18 cellular contexts compared by ENCODE assay signal in the genomic region with DNA sequence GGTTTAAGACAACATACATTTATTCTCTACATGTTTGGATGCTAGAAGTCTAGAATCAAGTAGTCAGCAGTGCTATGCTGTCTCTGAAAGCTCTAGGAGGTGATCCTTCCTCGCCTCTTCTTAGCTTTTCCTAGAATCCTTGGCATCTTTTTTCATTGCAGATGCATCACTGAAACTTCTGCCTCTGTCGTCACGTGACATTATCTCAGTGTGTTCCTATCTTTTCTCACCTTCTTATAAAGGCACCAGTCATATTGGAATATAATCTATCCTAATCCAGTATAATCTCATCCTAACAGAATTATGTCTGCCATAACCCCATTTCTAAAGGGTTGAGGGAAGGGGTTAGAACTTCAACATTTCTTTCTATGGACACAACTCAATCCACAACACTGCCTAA.
DNase-seq lines count a peak whose midpoint lies in the region; ATAC-seq, FAIRE-seq and TF ChIP-seq lines count a peak whose summit lies in the region.
"Had no signal": no experiment of that assay in that cellular context is flagged by ENCODE, and none has a peak within 500 bp of the region (broad histone marks: within the 10 kb centered on the region; RNA-seq: fewer than 3 reads in every experiment).

No MANE protein-coding gene starts in this region.

- H3K9me3 Mint-ChIP-seq in activated naive CD8-positive, alpha-beta T cell treated with anti-CD3 and anti-CD28 coated beads for 36 hours: no peaks in the 10 kb centered on the region

- peaks cover 76% of the 10 kb centered on the region for H3K9me3 ChIP-seq in HepG2 (ENCODE audit: low read length)
- no peaks in the 10 kb centered on the region for H3K9me3 ChIP-seq in right lobe of liver
- no peaks in the 10 kb centered on the region for H3K9me3 ChIP-seq in RWPE2 (ENCODE audit: severe bottlenecking)
- no peaks in the 10 kb centered on the region for H3K9me3 ChIP-seq in H1 (ENCODE audit: insufficient read depth in 2 of 2, low read depth in 1 of 2, low read length in 1 of 2)
- H3K9me3 ChIP-seq in sigmoid colon: no peaks in the 10 kb centered on the region
- H3K9me3 ChIP-seq: HAP-1 had no signal

- ATAC-seq in HepG2 (no peak), right lobe of liver (no peak), RWPE2 (ENCODE audit: low read depth) (no peak), HG03439 (IDR thresholded peaks at IDR 0.05; ENCODE audit: unreplicated experiment) (no peak)

- H4K8ac ChIP-seq in H1 (ENCODE audit: extremely low read depth, insufficient read depth, low read length): no peak overlapping the region

- H3K79me1 ChIP-seq in H1 (ENCODE audit: low read depth, low read length): no peaks in the 10 kb centered on the region

- no peak overlapping the region for H2AK5ac ChIP-seq in H1 (ENCODE audit: low read depth, low read length)

- no peak overlapping the region for H3K27ac ChIP-seq in HepG2 (ENCODE audit: extremely low read length, insufficient read depth, low read length)
- H3K27ac ChIP-seq in right lobe of liver: no peak overlapping the region
- peak overlapping the region; percentile 49 for H3K27ac ChIP-seq in RWPE2 (ENCODE audit: poor library complexity, severe bottlenecking)
- no peak overlapping the region for H3K27ac ChIP-seq in H1 (ENCODE audit: low read depth, low read length)
- no peak overlapping the region for H3K27ac ChIP-seq in sigmoid colon
- H3K27ac ChIP-seq: GM23248 had no signal

- H3K18ac ChIP-seq in H1 (ENCODE audit: extremely low read depth, low read length): no peak overlapping the region

- H3K9ac ChIP-seq in HepG2 (ENCODE audit: insufficient read depth, low read depth, low read length) (no peak overlapping the region), H1 (replicated peaks in 1 of 4; ENCODE audit: extremely low read depth in 1 of 4, low read depth in 3 of 4, low read length in 3 of 4) (no peak overlapping the region)
- H3K9ac ChIP-seq: GM23248 had no signal

- H3K4ac ChIP-seq in H1 (replicated peaks; ENCODE audit: insufficient read length, low read depth, low read length): no peak overlapping the region

- no peak overlapping the region for H3K14ac ChIP-seq in H1 (ENCODE audit: insufficient read length)

- H3K4me3 ChIP-seq in HepG2 (replicated peaks in 1 of 3; ENCODE audit: insufficient read depth in 1 of 3, low read depth in 2 of 3, low read length in 3 of 3): no peak overlapping the region; a peak in 1 of 6 replicates
- no peak overlapping the region for H3K4me3 ChIP-seq in right lobe of liver
- H3K4me3 ChIP-seq in RWPE2 (ENCODE audit: severe bottlenecking): no peak overlapping the region
- H3K4me3 ChIP-seq in H1 (ENCODE audit: extremely low read depth in 1 of 4, insufficient read depth in 2 of 4, low read depth in 3 of 4, low read length in 4 of 4): no peak overlapping the region
- no peak overlapping the region for H3K4me3 ChIP-seq in sigmoid colon
- H3K4me3 ChIP-seq: GM23248, HAP-1 had no signal

- TF ChIP-seq CTCF in HepG2 (CRISPR knock-in tag; IDR thresholded peaks at IDR 0.05) (no peak), right lobe of liver (IDR thresholded peaks at IDR 0.05) (no peak), RWPE2 (IDR thresholded peaks at IDR 0.05; ENCODE audit: poor library complexity, severe bottlenecking) (no peak), H1 (IDR thresholded peaks at IDR 0.05; ENCODE audit: control extremely low read depth in 1 of 3, insufficient read depth in 1 of 3, low read depth in 1 of 3, low read length in 3 of 3) (no peak), sigmoid colon (IDR thresholded peaks at IDR 0.05) (no peak)

- H3K4me1 Mint-ChIP-seq in activated naive CD8-positive, alpha-beta T cell treated with anti-CD3 and anti-CD28 coated beads for 36 hours: no peaks in the 10 kb centered on the region
- H3K4me1 Mint-ChIP-seq: CD4-positive, alpha-beta memory T cell had no signal

- POLR2A ChIA-PET in HepG2 (lab: Yijun Ruan, JAX): no interaction called here
- POLR2A ChIA-PET in H1 (lab: Charles Lee; ENCODE audit: partially characterized antibody): no interaction called here

- no peaks in the 10 kb centered on the region for H3K36me3 Mint-ChIP-seq in activated naive CD8-positive, alpha-beta T cell treated with anti-CD3 and anti-CD28 coated beads for 36 hours
- H3K36me3 Mint-ChIP-seq: CD4-positive, alpha-beta memory T cell had no signal

- H4K20me1 ChIP-seq in HepG2 (ENCODE audit: insufficient read depth, low read length) (no peaks in the 10 kb centered on the region), H1 (replicated peaks in 1 of 2; ENCODE audit: control insufficient read depth in 1 of 2, insufficient read depth in 2 of 2, low read length in 2 of 2) (no peaks in the 10 kb centered on the region)

- in situ Hi-C loops in HepG2 (cut with HindIII; ENCODE audit: extremely low pct_ligation_motif_present, low pct_unique_long_range_greater_than_20kb): no loop called here

- H3K56ac ChIP-seq in H1 (replicated peaks; ENCODE audit: insufficient read length, low read depth, low read length): no peak overlapping the region

- TF ChIP-seq POLR2A in HepG2 (IDR thresholded peaks at IDR 0.05; ENCODE audit: insufficient read depth in 1 of 2, low read depth in 2 of 2, low read length in 2 of 2): no peak
- no peak for TF ChIP-seq POLR2A in right lobe of liver (IDR thresholded peaks at IDR 0.05)
- TF ChIP-seq POLR2A in H1 (IDR thresholded peaks at IDR 0.05; ENCODE audit: control extremely low read depth in 1 of 2, low read depth in 2 of 2, low read length in 2 of 2): no peak
- TF ChIP-seq POLR2A in sigmoid colon (IDR thresholded peaks at IDR 0.05): no peak

- H3K4me2 ChIP-seq in HepG2 (ENCODE audit: low read depth, low read length) (no peak overlapping the region), H1 (ENCODE audit: insufficient read depth in 1 of 2, low read depth in 2 of 2, low read length in 2 of 2) (no peak overlapping the region)

- H2AFZ ChIP-seq in HepG2 (ENCODE audit: low read length) (no peak overlapping the region), H1 (ENCODE audit: low read length) (0 out of 2 replicates have a peak overlapping the region, but pooled peaks have one; percentile 29)
- H2AFZ ChIP-seq: GM23248 had no signal

- no TSS peak for BruUV-seq in HepG2 (replicated peaks; lab: Mats Ljungman, UMichigan)

- 0% methylated on average over 3 of the region's 3 CpGs for WGBS in HepG2 (ENCODE audit: low lambda C conversion rate)
- 50% methylated on average over 3 of the region's 3 CpGs for WGBS in right lobe of liver (ENCODE audit: insufficient coverage, low coverage, low lambda C conversion rate, missing lambda C conversion rate)
- 92% methylated on average over 3 of the region's 3 CpGs; no CpG with 5 or more reads in 1 of the 2 experiments for WGBS in H1 (ENCODE audit: extremely low coverage in 1 of 2, insufficient coverage in 1 of 2, insufficient read length in 1 of 2, insufficient replicate concordance in 2 of 2, low coverage in 1 of 2, low lambda C conversion rate in 2 of 2, missing lambda C conversion rate in 1 of 2), 2 experiments
- WGBS in sigmoid colon, 2 donors: 85 to 88% methylated on average over 3 of the region's 3 CpGs

- no peak overlapping the region for H2BK15ac ChIP-seq in H1 (ENCODE audit: low read length)

- no peak for FAIRE-seq in HepG2 (lab: Jason Lieb, UNC)
- no peak for FAIRE-seq in H1 (lab: Jason Lieb, UNC)
- FAIRE-seq: GM12892, GM19239 had no signal

- no peak overlapping the region for H2BK12ac ChIP-seq in H1 (ENCODE audit: low read depth, low read length)

- no peaks in the 10 kb centered on the region for H3K27me3 Mint-ChIP-seq in activated naive CD8-positive, alpha-beta T cell treated with anti-CD3 and anti-CD28 coated beads for 36 hours
- H3K27me3 Mint-ChIP-seq: CD4-positive, alpha-beta memory T cell had no signal

- DNase-seq in HepG2 (ENCODE audit: low spot score): no peak
- no peak for DNase-seq in right lobe of liver
- no peak for DNase-seq in RWPE2 (ENCODE audit: low spot score)
- no peak for DNase-seq in H1 (ENCODE audit: low read depth in 1 of 2, low spot score in 2 of 2)
- no peak for DNase-seq in sigmoid colon
- DNase-seq in activated naive CD8-positive, alpha-beta T cell treated with anti-CD3 and anti-CD28 coated beads for 36 hours: no peak
- DNase-seq: 8988T; C1 segment of cervical spinal cord; Calu3; CD4-positive, alpha-beta memory T cell; DMS79 treated with DMSO at 0.1 percent for 48 hours; GF-D8; GM23248; HFFc6 had no signal

- intact Hi-C loops in HepG2 (cut with micrococcal nuclease; ENCODE audit: unreplicated experiment): loop anchor here (10.0 kb wide), 1 partner anchor 1640 kb away; no protein-coding TSS in a partner anchor
- intact Hi-C loops in right lobe of liver (cut with DNase I): no loop called here
- intact Hi-C loops in sigmoid colon (cut with DNase I): no loop called here

- H3K27me3 ChIP-seq in HepG2 (ENCODE audit: control insufficient read depth in 1 of 2, insufficient read depth in 2 of 2, low read length in 2 of 2) (no peaks in the 10 kb centered on the region), right lobe of liver (no peaks in the 10 kb centered on the region), RWPE2 (ENCODE audit: insufficient read depth, poor library complexity, severe bottlenecking) (no peaks in the 10 kb centered on the region), H1 (replicated peaks in 1 of 4; ENCODE audit: control insufficient read depth in 3 of 4, extremely low read depth in 1 of 4, insufficient read depth in 3 of 4, low read length in 3 of 4) (no peaks in the 10 kb centered on the region), sigmoid colon (no peaks in the 10 kb centered on the region)

- no peak overlapping the region for H2BK20ac ChIP-seq in H1 (ENCODE audit: low read length)

- no peak for TF ChIP-seq RAD21 in HepG2 (CRISPR knock-in tag; IDR thresholded peaks at IDR 0.05)
- TF ChIP-seq RAD21 in H1 (IDR thresholded peaks at IDR 0.05 in 1 of 2, conservative IDR thresholded peaks at IDR 0.05 in 1 of 2; ENCODE audit: low read depth in 2 of 2, low read length in 2 of 2): no peak

- H2BK120ac ChIP-seq in H1 (replicated peaks; ENCODE audit: low read depth, low read length): no peak overlapping the region

- no peaks in the 10 kb centered on the region for H3K79me2 ChIP-seq in HepG2 (ENCODE audit: insufficient read depth, low read length)
- no peaks in the 10 kb centered on the region for H3K79me2 ChIP-seq in H1 (ENCODE audit: control insufficient read depth in 1 of 2, insufficient read depth in 2 of 2, low read length in 2 of 2)

- H4K5ac ChIP-seq in H1 (ENCODE audit: insufficient read length, low read depth, low read length): no peak overlapping the region

- H4K91ac ChIP-seq in H1 (replicated peaks; ENCODE audit: insufficient read length, low read length): no peak overlapping the region

- no peak overlapping the region for H3K4me3 Mint-ChIP-seq in activated naive CD8-positive, alpha-beta T cell treated with anti-CD3 and anti-CD28 coated beads for 36 hours
- H3K4me3 Mint-ChIP-seq: CD4-positive, alpha-beta memory T cell; HFFc6 had no signal

- TF ChIP-seq EP300 in HepG2 (IDR thresholded peaks at IDR 0.05; ENCODE audit: low read depth in 2 of 2, low read length in 2 of 2) (no peak), HepG2 (CRISPR knock-in tag; IDR thresholded peaks at IDR 0.05; ENCODE audit: borderline replicate concordance) (no peak), H1 (IDR thresholded peaks at IDR 0.05; ENCODE audit: borderline replicate concordance in 1 of 2, low read depth in 2 of 2, low read length in 2 of 2) (no peak), sigmoid colon (IDR thresholded peaks at IDR 0.05) (no peak)

- CTCF ChIA-PET in HepG2 (lab: Yijun Ruan, JAX; ENCODE audit: low intra/inter-chr PET ratio, low total read pairs): no interaction called here
- CTCF ChIA-PET in H1 (lab: Charles Lee; ENCODE audit: partially characterized antibody): interaction anchor here (1.0 kb wide), 1 partner anchor 86 kb away, joined by 3 read pairs; no protein-coding TSS in a partner anchor

- H3K23ac ChIP-seq in H1 (ENCODE audit: insufficient read length): no peak overlapping the region

- H3K23me2 ChIP-seq in H1 (ENCODE audit: low read depth, low read length): no peaks in the 10 kb centered on the region

- no peak overlapping the region for H2BK5ac ChIP-seq in H1 (ENCODE audit: low read depth, low read length)

- H3K4me1 ChIP-seq in HepG2 (ENCODE audit: insufficient read depth, low read length) (no peaks in the 10 kb centered on the region), right lobe of liver (no peaks in the 10 kb centered on the region), RWPE2 (ENCODE audit: insufficient read depth, poor library complexity, severe bottlenecking) (peaks cover 16% of the 10 kb centered on the region), H1 (replicated peaks in 1 of 4; ENCODE audit: control insufficient read depth in 3 of 4, insufficient read depth in 4 of 4, low read length in 3 of 4) (no peaks in the 10 kb centered on the region; a peak in 1 of 7 replicates), sigmoid colon (no peaks in the 10 kb centered on the region)
- H3K4me1 ChIP-seq: HAP-1 had no signal

- H3K27ac Mint-ChIP-seq in activated naive CD8-positive, alpha-beta T cell treated with anti-CD3 and anti-CD28 coated beads for 36 hours: no peak overlapping the region
- H3K27ac Mint-ChIP-seq: CD4-positive, alpha-beta memory T cell; HFFc6 had no signal

- H3K36me3 ChIP-seq in HepG2 (replicated peaks in 1 of 2; ENCODE audit: control insufficient read depth in 1 of 2, insufficient read depth in 2 of 2, low read length in 2 of 2) (no peaks in the 10 kb centered on the region), right lobe of liver (no peaks in the 10 kb centered on the region), RWPE2 (ENCODE audit: low read depth) (no peaks in the 10 kb centered on the region), H1 (ENCODE audit: control insufficient read depth in 2 of 4, insufficient read depth in 4 of 4, low read length in 3 of 4) (no peaks in the 10 kb centered on the region), sigmoid colon (no peaks in the 10 kb centered on the region)
- H3K36me3 ChIP-seq: HAP-1 had no signal
